In genomic region chr1:27755865-27756264, GRCh38 we compare ENCODE assay signal across 18 cellular contexts. TPM values are rescaled to one million over a fixed set of nuclear protein-coding genes. Genes with fewer than 3 reads are reported as not detected.
DNase-seq lines count a peak whose midpoint lies in the region; ATAC-seq, FAIRE-seq and TF ChIP-seq lines count a peak whose summit lies in the region.
"Had no signal": no experiment of that assay in that cellular context is flagged by ENCODE, and none has a peak within 500 bp of the region (broad histone marks: within the 10 kb centered on the region; RNA-seq: fewer than 3 reads in every experiment).

No MANE protein-coding gene starts in this region.

- no peak for TF ChIP-seq POLR2A in K562 (conservative IDR thresholded peaks at IDR 0.05)

- DNase-seq in K562 (ENCODE audit: extremely low read depth in 1 of 4, low spot score in 3 of 4) = no peak
- no peak for DNase-seq in dorsolateral prefrontal cortex
- DNase-seq in medulla oblongata (ENCODE audit: extremely low spot score) = peak; percentile 6
- no peak for DNase-seq in small intestine
- DNase-seq in DMS153 (lab: John Stamatoyannopoulos, UW) = no peak
- DNase-seq in COLO829 (ENCODE audit: low spot score) = no peak
- DNase-seq: CD4-positive, CD25-positive, alpha-beta regulatory T cell; DMS53; KG1; NCI-H1048; NCI-H2081 treated with DMSO at 0.1 percent for 48 hours; NCI-H510A; NCI-H82; SHP77 had no signal

- in situ Hi-C loops in K562 (cut with MboI) = no loop called here

- ATAC-seq in K562 = no peak
- ATAC-seq: Panc1 had no signal

- CTCF ChIA-PET in K562 (lab: Yijun Ruan, JAX; ENCODE audit: low intra/inter-chr PET ratio) = no interaction called here

- no peak overlapping the region for H3K4me3 ChIP-seq in K562
- no peak overlapping the region for H3K4me3 ChIP-seq in dorsolateral prefrontal cortex
- H3K4me3 ChIP-seq in subcutaneous abdominal adipose tissue (ENCODE audit: low read depth in 1 of 5, low read length in 5 of 5) = no peak overlapping the region
- no peak overlapping the region for H3K4me3 ChIP-seq in small intestine (ENCODE audit: low read depth in 1 of 2, low read length in 2 of 2)

- FAIRE-seq in K562 (lab: Jason Lieb, UNC) = no peak
- no peak for FAIRE-seq in small intestine (lab: Jason Lieb, UNC)
- FAIRE-seq: GM19239, H1 had no signal

- no peak for TF ChIP-seq EP300 in K562 (IDR thresholded peaks at IDR 0.05; ENCODE audit: low read length)

- intact Hi-C loops in K562 (cut with micrococcal nuclease) (no loop called here), dorsolateral prefrontal cortex (cut with DNase I) (no loop called here)

- no peak overlapping the region for H3K27ac ChIP-seq in K562 (ENCODE audit: extremely low read depth, low read depth, low read length)
- H3K27ac ChIP-seq in dorsolateral prefrontal cortex = peak overlapping the region in 51 of 59 donors; percentile 3 to 80 (median 56)
- H3K27ac ChIP-seq in subcutaneous abdominal adipose tissue (ENCODE audit: low read depth, low read length) = peak overlapping the region; percentile 52
- no peak overlapping the region for H3K27ac ChIP-seq in small intestine (ENCODE audit: low read depth in 1 of 2, low read length in 1 of 2)

- no peak for TF ChIP-seq RAD21 in K562 (CRISPR knock-in tag; conservative IDR thresholded peaks at IDR 0.05 in 1 of 2, IDR thresholded peaks at IDR 0.05 in 1 of 2)

- no peaks in the 10 kb centered on the region for H3K4me1 ChIP-seq in K562 (replicated peaks in 1 of 2; ENCODE audit: control insufficient read depth in 2 of 2, insufficient read depth in 2 of 2, low read length in 2 of 2)
- H3K4me1 ChIP-seq in subcutaneous abdominal adipose tissue (ENCODE audit: control insufficient read depth in 5 of 5, insufficient read depth in 5 of 5, low read length in 5 of 5) = peaks cover 0 to 13% (median 10%) of the 10 kb centered on the region in 5 donors
- H3K4me1 ChIP-seq in small intestine (ENCODE audit: control insufficient read depth in 2 of 2, insufficient read depth in 1 of 2, low read depth in 1 of 2, low read length in 1 of 2) = no peaks in the 10 kb centered on the region

- H3K9ac ChIP-seq in K562 (ENCODE audit: insufficient read depth in 1 of 2, low read depth in 2 of 2, low read length in 2 of 2) = no peak overlapping the region
- no peak overlapping the region for H3K9ac ChIP-seq in subcutaneous abdominal adipose tissue (ENCODE audit: low read length in 5 of 5)

- no peaks in the 10 kb centered on the region for H3K27me3 ChIP-seq in K562 (ENCODE audit: control insufficient read depth in 2 of 2, insufficient read depth in 2 of 2, low read length in 2 of 2)
- H3K27me3 ChIP-seq in dorsolateral prefrontal cortex = no peaks in the 10 kb centered on the region
- H3K27me3 ChIP-seq in subcutaneous abdominal adipose tissue (ENCODE audit: control insufficient read depth in 5 of 5, insufficient read depth in 4 of 5, low read length in 5 of 5) = no peaks in the 10 kb centered on the region
- no peaks in the 10 kb centered on the region for H3K27me3 ChIP-seq in small intestine (ENCODE audit: control insufficient read depth in 2 of 2, insufficient read depth in 2 of 2, low read length in 2 of 2)

- H3K4me2 ChIP-seq in K562 (ENCODE audit: insufficient read depth, low read length) = no peak overlapping the region

- H2AFZ ChIP-seq in K562 (ENCODE audit: low read depth, low read length) = no peak overlapping the region

- H3K79me2 ChIP-seq in K562 (ENCODE audit: control insufficient read depth, insufficient read depth, low read length) = no peaks in the 10 kb centered on the region

- TF ChIP-seq CTCF in K562 (IDR thresholded peaks at IDR 0.05 in 2 of 3, conservative IDR thresholded peaks at IDR 0.05 in 1 of 3; ENCODE audit: insufficient read depth in 2 of 3, low read depth in 1 of 3, low read length in 3 of 3) (no peak), dorsolateral prefrontal cortex (IDR thresholded peaks at IDR 0.05 in 54 of 56, conservative IDR thresholded peaks at IDR 0.05 in 2 of 56; ENCODE audit: low read depth in 1 of 56, partially characterized antibody in 56 of 56) (no peak)

- no TSS peak for BruUV-seq in K562 (replicated peaks; lab: Mats Ljungman, UMichigan)

- no peaks in the 10 kb centered on the region for H4K20me1 ChIP-seq in K562 (replicated peaks; ENCODE audit: control insufficient read depth, insufficient read depth, low read length)

- H3K9me3 ChIP-seq in K562 (replicated peaks; ENCODE audit: control insufficient read depth, insufficient read depth, low read depth, low read length) (no peaks in the 10 kb centered on the region), subcutaneous abdominal adipose tissue (ENCODE audit: control insufficient read depth in 5 of 5, low read length in 5 of 5) (no peaks in the 10 kb centered on the region), small intestine (ENCODE audit: control insufficient read depth, low read depth) (no peaks in the 10 kb centered on the region)

- H3K9me1 ChIP-seq in K562 (ENCODE audit: control insufficient read depth, insufficient read depth, low read length) = no peaks in the 10 kb centered on the region

- H3K36me3 ChIP-seq in K562 (ENCODE audit: control insufficient read depth, insufficient read depth, low read length) = peaks cover 17% of the 10 kb centered on the region; the same call in 2 of the 3 replicates
- H3K36me3 ChIP-seq in subcutaneous abdominal adipose tissue (ENCODE audit: control insufficient read depth in 5 of 5, insufficient read depth in 5 of 5, low read length in 5 of 5) = peaks cover 23 to 61% (median 44%) of the 10 kb centered on the region in 5 donors
- peaks cover 7 to 14% of the 10 kb centered on the region in 2 donors for H3K36me3 ChIP-seq in small intestine (ENCODE audit: control insufficient read depth in 2 of 2, insufficient read depth in 2 of 2, low read length in 2 of 2)

- whole genome bisulfite sequencing in K562 (ENCODE audit: insufficient coverage, low coverage, missing lambda C conversion rate) = 76% methylated on average over 4 of the region's 4 CpGs
- 83 to 95% (median 89%) methylated on average over 4 of the region's 4 CpGs for WGBS in small intestine, 3 donors

- POLR2A ChIA-PET in K562 (lab: Yijun Ruan, JAX) = interaction anchor here (1.5 to 2.2 kb wide), 2 partner anchors 8 to 10 kb away, joined by 3 to 5 read pairs; no protein-coding TSS in a partner anchor

TF ChIP-seq in K562, 482 proteins besides CTCF, POLR2A, EP300 and RAD21 (continues in another document):
- TF ChIP-seq ZNF316 (IDR thresholded peaks at IDR 0.05) (peak; percentile 44), MYBL2 (IDR thresholded peaks at IDR 0.05; ENCODE audit: low read depth) (no peak), MYBL2 (CRISPR knock-in tag; IDR thresholded peaks at IDR 0.05; ENCODE audit: borderline replicate concordance) (no peak), GTF2A2 (tag; IDR thresholded peaks at IDR 0.05) (no peak)

RNA-seq across cellular contexts. Expression of gene STX12, which starts 17.2 kb away (rescaled TPM):
- 38.9 and 95.6 TPM in 2 replicates for total RNA-seq in K562 (2011; cell fraction: chromatin; rRNA removed; ENCODE audit: low replicate concordance)
- total RNA-seq in K562 (2011; cell fraction: nucleolus; rRNA removed) = 20.0 and 21.6 TPM in 2 replicates
- 42.5 and 46.3 TPM in 2 replicates for total RNA-seq in K562 (2011; cell fraction: nucleoplasm; rRNA removed)
- 18.2 and 27.2 TPM in 2 replicates for total RNA-seq in K562 (2014; rRNA removed)
- 27.1 and 31.5 TPM in 2 replicates for total RNA-seq in K562 (2014; rRNA removed; fragmentation: Illumina TruSeq; extraction: Trizol)
- total RNA-seq in K562 (2015; rRNA removed; fragmentation: Illumina TruSeq; extraction: Trizol) = 24.7 and 25.7 TPM in 2 replicates
- total RNA-seq in K562 (2021) = 23.1 and 23.8 TPM in 2 replicates
- 18.4 and 24.4 TPM in 2 replicates for polyA plus RNA-seq in K562 (2011; rRNA removed)
- 9.6 and 15.1 TPM in 2 replicates for polyA plus RNA-seq in K562 (2011; cell fraction: cytosol; rRNA removed)
- polyA plus RNA-seq in K562 (2011; cell fraction: nucleus; rRNA removed) = 23.7 and 41.6 TPM in 2 replicates
- polyA plus RNA-seq in K562 (2012) = 14.9 and 21.8 TPM in 2 replicates
- 26.9 and 31.3 TPM in 2 replicates for polyA plus RNA-seq in K562 (2014; fragmentation: Illumina TruSeq; extraction: Trizol)
- 10 to 100 TPM; 23.1 to 27.4 TPM for polyA plus RNA-seq in K562 (2014; fragmentation: Nextera tagmentation; extraction: Ambion mirVana)
- 16.9 and 18.6 TPM in 2 replicates for polyA plus RNA-seq in K562 (2014; rRNA removed)
- 20.1 and 32.5 TPM in 2 replicates for polyA minus RNA-seq in K562 (2011; rRNA and poly(A)+ RNA removed)
- 9.1 and 14.3 TPM in 2 replicates for polyA minus RNA-seq in K562 (2011; cell fraction: cytosol; rRNA and poly(A)+ RNA removed)
- polyA minus RNA-seq in K562 (2011; cell fraction: nucleus; rRNA and poly(A)+ RNA removed) = 12.3 and 14.1 TPM in 2 replicates
- total RNA-seq in dorsolateral prefrontal cortex = 100 to 1,000 TPM in 21 of 120 experiments, 10 to 100 TPM in 99; 52.3 to 114 (median 91.1) TPM
- 10 to 100 TPM; 34.8 to 63.3 (median 53.8) TPM for polyA plus RNA-seq in small intestine

RNA-seq across cellular contexts. Expression of gene FAM76A, which starts 30.1 kb away (rescaled TPM):
- 12.3 and 13.2 TPM in 2 replicates for total RNA-seq in K562 (2011; cell fraction: chromatin; rRNA removed; ENCODE audit: low replicate concordance)
- total RNA-seq in K562 (2011; cell fraction: nucleolus; rRNA removed) = 6.0 and 6.4 TPM in 2 replicates
- 10.6 and 13.1 TPM in 2 replicates for total RNA-seq in K562 (2011; cell fraction: nucleoplasm; rRNA removed)
- 14.3 and 14.6 TPM in 2 replicates for total RNA-seq in K562 (2014; rRNA removed)
- 13.0 and 16.4 TPM in 2 replicates for total RNA-seq in K562 (2014; rRNA removed; fragmentation: Illumina TruSeq; extraction: Trizol)
- 11.9 and 13.1 TPM in 2 replicates for total RNA-seq in K562 (2015; rRNA removed; fragmentation: Illumina TruSeq; extraction: Trizol)
- 10.8 and 12.4 TPM in 2 replicates for total RNA-seq in K562 (2021)
- 9.7 and 11.0 TPM in 2 replicates for polyA plus RNA-seq in K562 (2011; rRNA removed)
- 2.8 and 5.7 TPM in 2 replicates for polyA plus RNA-seq in K562 (2011; cell fraction: cytosol; rRNA removed)
- polyA plus RNA-seq in K562 (2011; cell fraction: nucleus; rRNA removed) = 8.8 and 11.1 TPM in 2 replicates
- polyA plus RNA-seq in K562 (2012) = 7.7 and 8.6 TPM in 2 replicates
- 7.8 and 11.3 TPM in 2 replicates for polyA plus RNA-seq in K562 (2014; fragmentation: Illumina TruSeq; extraction: Trizol)
- polyA plus RNA-seq in K562 (2014; fragmentation: Nextera tagmentation; extraction: Ambion mirVana) = 10 to 100 TPM in 1 of 2 experiments, 1 to 10 TPM in 1; 9.5 to 14.6 TPM
- 11.4 and 13.6 TPM in 2 replicates for polyA plus RNA-seq in K562 (2014; rRNA removed)
- polyA minus RNA-seq in K562 (2011; rRNA and poly(A)+ RNA removed) = 14.6 and 19.8 TPM in 2 replicates
- 2.8 and 12.1 TPM in 2 replicates for polyA minus RNA-seq in K562 (2011; cell fraction: cytosol; rRNA and poly(A)+ RNA removed)
- polyA minus RNA-seq in K562 (2011; cell fraction: nucleus; rRNA and poly(A)+ RNA removed) = 5.1 and 11.2 TPM in 2 replicates
- 10 to 100 TPM in 117 of 120 experiments, 1 to 10 TPM in 3; 8.3 to 24.0 (median 15.8) TPM for total RNA-seq in dorsolateral prefrontal cortex
- 1 to 10 TPM; 3.5 to 4.3 (median 4.0) TPM for polyA plus RNA-seq in small intestine

Comparison
In these comparisons a context has a peak if more than half of its experiments do, and no peak if none do; other contexts are left out.
1. H3K27ac ChIP-seq: peak in dorsolateral prefrontal cortex (51 of 59) and subcutaneous abdominal adipose tissue (single experiment); none in K562 (single experiment) and small intestine (0 of 2).